Comparison of ENCODE assay signal across 18 cellular contexts in genomic region chrX:47863187-47863586, GRCh38. TPM values are rescaled to one million over a fixed set of nuclear protein-coding genes. Genes with fewer than 3 reads are reported as not detected.
DNase-seq lines count a peak whose midpoint lies in the region; ATAC-seq and TF ChIP-seq lines count a peak whose summit lies in the region.
"Had no signal": no experiment of that assay in that cellular context is flagged by ENCODE, and none has a peak within 500 bp of the region (broad histone marks: within the 10 kb centered on the region; RNA-seq: fewer than 3 reads in every experiment).

No MANE protein-coding gene starts in this region.

- no peak for TF ChIP-seq POLR2A in stomach (IDR thresholded peaks at IDR 0.05)

- intact Hi-C loops in Right ventricle myocardium superior (cut with DNase I) (no loop called here), stomach (cut with DNase I; ENCODE audit: low total_unique reads) (no loop called here)

- no peak for TF ChIP-seq EP300 in stomach (IDR thresholded peaks at IDR 0.05)

- DNase-seq in cardiac muscle cell (ENCODE audit: low read depth in 1 of 2, low spot score in 1 of 2): no peak
- DNase-seq in Right ventricle myocardium superior: no peak
- DNase-seq in astrocyte of the hippocampus (ENCODE audit: low read depth, low spot score): peak; percentile 45
- peak; percentile 32 for DNase-seq in kidney tubule cell (ENCODE audit: low spot score)
- DNase-seq in stomach: peak; percentile 52
- no peak for DNase-seq in NCI-H1092 (lab: John Stamatoyannopoulos, UW)
- no peak for DNase-seq in central memory CD4-positive, alpha-beta T cell
- DNase-seq in NCI-H1417 treated with DMSO at 0.1 percent for 48 hours (lab: John Stamatoyannopoulos, UW): no peak
- DNase-seq: 8988T; BE2C; CD4-positive, alpha-beta T cell; HFFc6; IMR-90; Kasumi-1; NCI-H1436 treated with DMSO at 0.1 percent for 48 hours; NCI-H2081; NCI-H748 treated with DMSO at 0.1 percent for 48 hours; PC-3 had no signal

- WGBS in stomach, 5 donors: 23 to 46% (median 36%) methylated on average over 2 of the region's 2 CpGs

- H3K9me3 ChIP-seq in cardiac muscle cell (ENCODE audit: low read depth): no peaks in the 10 kb centered on the region
- H3K9me3 ChIP-seq in stomach: no peaks in the 10 kb centered on the region
- H3K9me3 ChIP-seq: BE2C had no signal

- H3K27ac ChIP-seq in cardiac muscle cell (peak overlapping the region; percentile 77), stomach (no peak overlapping the region)

- no peak overlapping the region for H3K4me3 ChIP-seq in cardiac muscle cell
- H3K4me3 ChIP-seq in stomach: no peak overlapping the region

- ATAC-seq in Right ventricle myocardium superior (ENCODE audit: poor library complexity): no peak
- ATAC-seq: PC-3 had no signal

- H3K4me1 ChIP-seq in cardiac muscle cell (ENCODE audit: low read depth): no peaks in the 10 kb centered on the region
- H3K4me1 ChIP-seq in stomach: peaks cover 0 to 5% (median 0%) of the 10 kb centered on the region in 4 donors
- H3K4me1 ChIP-seq: BE2C had no signal

- no peak for TF ChIP-seq CTCF in cardiac muscle cell (IDR thresholded peaks at IDR 0.05; ENCODE audit: low read depth, low read length)
- no peak for TF ChIP-seq CTCF in stomach (IDR thresholded peaks at IDR 0.05)

- no peaks in the 10 kb centered on the region for H3K36me3 ChIP-seq in cardiac muscle cell
- H3K36me3 ChIP-seq in stomach: peaks cover 0 to 9% (median 0%) of the 10 kb centered on the region in 4 donors
- H3K36me3 ChIP-seq: BE2C had no signal

- H3K27me3 ChIP-seq in cardiac muscle cell (no peaks in the 10 kb centered on the region), stomach (no peaks in the 10 kb centered on the region)
- H3K27me3 ChIP-seq: BE2C had no signal

RNA-seq across cellular contexts. Expression of gene ZNF81, which starts 26.5 kb away (rescaled TPM):
- 4.3 and 12.7 TPM in 2 replicates for total RNA-seq in cardiac muscle cell
- 6.9 and 7.3 TPM in 2 replicates for polyA plus RNA-seq in cardiac muscle cell
- 5.3 TPM for total RNA-seq in Right ventricle myocardium superior
- total RNA-seq in stomach: 10 to 100 TPM in 1 of 5 donors, 1 to 10 TPM in 4; 2.0 to 10.5 (median 4.0) TPM
- polyA plus RNA-seq in stomach: 1 to 10 TPM in 1 of 3 donors, under 1 TPM in 2; 0.46 to 1.3 (median 0.56) TPM

Comparison
In these comparisons a context has a peak if more than half of its experiments do, and no peak if none do; other contexts are left out.
1. DNase-seq: peak in astrocyte of the hippocampus (single experiment), kidney tubule cell (single experiment) and stomach (single experiment); none in cardiac muscle cell (0 of 2), Right ventricle myocardium superior (single experiment), NCI-H1092 (single experiment), central memory CD4-positive, alpha-beta T cell (single experiment) and NCI-H1417 treated with DMSO at 0.1 percent for 48 hours (single experiment).